ENCODE assay signal across 1 cellular context in the genomic region with DNA sequence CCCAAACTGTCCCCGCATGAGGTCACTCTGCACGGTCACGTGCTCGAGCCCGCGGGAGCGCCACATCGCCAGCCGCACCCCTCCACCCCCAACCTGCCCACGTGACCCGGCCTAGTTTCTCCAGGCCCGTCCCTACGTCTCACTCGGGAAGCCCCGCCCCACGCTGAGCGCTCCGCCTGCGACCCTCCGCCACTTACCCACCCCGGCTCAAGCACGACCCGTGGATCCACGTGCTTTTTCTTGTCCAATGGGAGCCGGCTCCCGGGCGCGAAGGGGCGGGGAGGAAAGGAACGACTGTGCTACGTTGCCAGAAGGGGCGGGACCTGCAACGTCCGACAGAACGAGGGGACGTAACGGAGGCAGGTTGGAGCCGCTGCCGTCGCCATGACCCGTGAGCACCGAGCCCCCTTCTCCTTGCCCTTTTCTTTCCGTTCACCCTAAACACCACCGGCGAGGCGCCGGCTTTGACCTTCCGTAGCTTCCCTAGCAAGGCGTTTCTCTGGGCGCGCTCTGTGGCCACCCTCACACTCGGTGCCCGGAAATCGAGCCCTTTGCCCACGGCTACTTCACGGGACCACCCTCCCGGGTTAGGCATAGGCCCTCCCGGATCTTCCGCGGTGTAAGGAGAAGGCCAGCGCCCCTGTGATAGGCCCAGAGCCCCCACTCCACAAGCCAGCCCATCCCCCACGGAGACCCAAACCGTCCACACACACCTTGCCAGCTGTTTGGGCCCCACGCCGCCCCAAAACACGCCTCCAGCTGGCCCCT.
TF ChIP-seq lines count a peak whose summit lies in the region.

A gene (plus strand): TSS at position 328 of the 768 bp plus-strand sequence. CDS start 57 bp downstream, at position 385.

TF ChIP-seq in HepG2, 621 proteins besides CTCF, POLR2A, EP300 and RAD21 (continued from another document and continues in another):
- TF ChIP-seq, protein P1, sequence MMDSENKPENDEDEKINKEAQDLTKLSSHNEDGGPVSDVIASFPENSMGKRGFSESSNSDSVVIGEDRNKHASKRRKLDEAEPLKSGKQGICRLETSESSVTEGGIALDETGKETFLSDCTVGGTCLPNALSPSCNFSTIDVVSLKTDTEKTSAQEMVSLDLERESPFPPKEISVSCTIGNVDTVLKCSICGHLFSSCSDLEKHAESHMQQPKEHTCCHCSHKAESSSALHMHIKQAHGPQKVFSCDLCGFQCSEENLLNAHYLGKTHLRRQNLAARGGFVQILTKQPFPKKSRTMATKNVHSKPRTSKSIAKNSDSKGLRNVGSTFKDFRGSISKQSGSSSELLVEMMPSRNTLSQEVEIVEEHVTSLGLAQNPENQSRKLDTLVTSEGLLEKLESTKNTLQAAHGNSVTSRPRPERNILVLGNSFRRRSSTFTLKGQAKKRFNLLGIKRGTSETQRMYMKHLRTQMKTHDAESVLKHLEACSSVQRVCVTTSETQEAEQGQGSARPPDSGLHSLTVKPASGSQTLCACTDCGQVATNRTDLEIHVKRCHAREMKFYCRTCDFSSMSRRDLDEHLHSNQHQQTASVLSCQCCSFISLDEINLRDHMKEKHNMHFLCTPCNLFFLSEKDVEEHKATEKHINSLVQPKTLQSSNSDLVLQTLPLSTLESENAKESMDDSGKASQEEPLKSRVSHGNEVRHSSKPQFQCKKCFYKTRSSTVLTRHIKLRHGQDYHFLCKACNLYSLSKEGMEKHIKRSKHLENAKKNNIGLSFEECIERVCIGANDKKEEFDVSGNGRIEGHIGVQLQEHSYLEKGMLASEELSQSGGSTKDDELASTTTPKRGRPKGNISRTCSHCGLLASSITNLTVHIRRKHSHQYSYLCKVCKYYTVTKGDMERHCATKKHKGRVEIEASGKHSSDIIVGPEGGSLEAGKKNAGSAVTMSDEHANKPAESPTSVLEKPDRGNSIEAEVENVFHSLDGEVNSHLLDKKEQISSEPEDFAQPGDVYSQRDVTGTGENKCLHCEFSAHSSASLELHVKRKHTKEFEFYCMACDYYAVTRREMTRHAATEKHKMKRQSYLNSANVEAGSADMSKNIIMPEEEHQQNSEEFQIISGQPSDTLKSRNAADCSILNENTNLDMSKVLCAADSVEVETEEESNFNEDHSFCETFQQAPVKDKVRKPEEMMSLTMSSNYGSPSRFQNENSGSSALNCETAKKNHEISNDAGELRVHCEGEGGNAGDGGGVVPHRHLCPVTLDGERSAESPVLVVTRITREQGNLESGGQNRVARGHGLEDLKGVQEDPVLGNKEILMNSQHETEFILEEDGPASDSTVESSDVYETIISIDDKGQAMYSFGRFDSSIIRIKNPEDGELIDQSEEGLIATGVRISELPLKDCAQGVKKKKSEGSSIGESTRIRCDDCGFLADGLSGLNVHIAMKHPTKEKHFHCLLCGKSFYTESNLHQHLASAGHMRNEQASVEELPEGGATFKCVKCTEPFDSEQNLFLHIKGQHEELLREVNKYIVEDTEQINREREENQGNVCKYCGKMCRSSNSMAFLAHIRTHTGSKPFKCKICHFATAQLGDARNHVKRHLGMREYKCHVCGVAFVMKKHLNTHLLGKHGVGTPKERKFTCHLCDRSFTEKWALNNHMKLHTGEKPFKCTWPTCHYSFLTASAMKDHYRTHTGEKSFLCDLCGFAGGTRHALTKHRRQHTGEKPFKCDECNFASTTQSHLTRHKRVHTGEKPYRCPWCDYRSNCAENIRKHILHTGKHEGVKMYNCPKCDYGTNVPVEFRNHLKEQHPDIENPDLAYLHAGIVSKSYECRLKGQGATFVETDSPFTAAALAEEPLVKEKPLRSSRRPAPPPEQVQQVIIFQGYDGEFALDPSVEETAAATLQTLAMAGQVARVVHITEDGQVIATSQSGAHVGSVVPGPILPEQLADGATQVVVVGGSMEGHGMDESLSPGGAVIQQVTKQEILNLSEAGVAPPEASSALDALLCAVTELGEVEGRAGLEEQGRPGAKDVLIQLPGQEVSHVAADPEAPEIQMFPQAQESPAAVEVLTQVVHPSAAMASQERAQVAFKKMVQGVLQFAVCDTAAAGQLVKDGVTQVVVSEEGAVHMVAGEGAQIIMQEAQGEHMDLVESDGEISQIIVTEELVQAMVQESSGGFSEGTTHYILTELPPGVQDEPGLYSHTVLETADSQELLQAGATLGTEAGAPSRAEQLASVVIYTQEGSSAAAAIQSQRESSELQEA (CRISPR knock-in tag; IDR thresholded peaks at IDR 0.05; ENCODE audit: not compliant biosample characterization): no peak
- TF ChIP-seq MED8 (CRISPR knock-in tag; IDR thresholded peaks at IDR 0.05; ENCODE audit: insufficient replicate concordance) (no peak), SMAD1 (CRISPR knock-in tag; IDR thresholded peaks at IDR 0.05; ENCODE audit: borderline replicate concordance, low read depth) (peak; percentile 76; the same call in 1 of the 2 replicates), MIER2 (CRISPR knock-in tag; IDR thresholded peaks at IDR 0.05) (no peak), IKZF1 (IDR thresholded peaks at IDR 0.05) (no peak), CAMTA2 (CRISPR knock-in tag; IDR thresholded peaks at IDR 0.05; ENCODE audit: borderline replicate concordance) (peak; percentile 66; the same call in 1 of the 2 replicates), HOXA9 (CRISPR knock-in tag; IDR thresholded peaks at IDR 0.05; ENCODE audit: borderline replicate concordance) (no peak), ZBTB3 (CRISPR knock-in tag; IDR thresholded peaks at IDR 0.05; ENCODE audit: borderline replicate concordance, low read depth) (no peak), HDAC6 (IDR thresholded peaks at IDR 0.05; ENCODE audit: low read depth, low read length) (no peak), REL (CRISPR knock-in tag; conservative IDR thresholded peaks at IDR 0.05) (no peak), MBD4 (IDR thresholded peaks at IDR 0.05; ENCODE audit: borderline replicate concordance, low read length) (no peak), PPARG (CRISPR knock-in tag; conservative IDR thresholded peaks at IDR 0.05) (0 out of 2 replicates have a peak, but pooled peaks have one; percentile 34), ZNF572 (CRISPR knock-in tag; IDR thresholded peaks at IDR 0.05) (0 out of 2 replicates have a peak, but pooled peaks have one; percentile 58), ZNF780A (CRISPR knock-in tag; IDR thresholded peaks at IDR 0.05) (no peak), ZNF350 (CRISPR knock-in tag; IDR thresholded peaks at IDR 0.05; ENCODE audit: borderline replicate concordance, low read depth) (peak; percentile 66; the same call in 1 of the 2 replicates), ARID2 (CRISPR knock-in tag; IDR thresholded peaks at IDR 0.05; ENCODE audit: borderline replicate concordance) (no peak), PCBP1 (IDR thresholded peaks at IDR 0.05; ENCODE audit: borderline replicate concordance, low read depth, low read length) (peak; percentile 24; the same call in 1 of the 2 replicates), SIX4 (CRISPR knock-in tag; IDR thresholded peaks at IDR 0.05) (no peak; the same call in 1 of the 2 replicates), ATF1 (CRISPR knock-in tag; IDR thresholded peaks at IDR 0.05) (peak; percentile 79), NCOA2 (CRISPR knock-in tag; IDR thresholded peaks at IDR 0.05) (peak; percentile 23; the same call in 1 of the 2 replicates), ZC3H13 (CRISPR knock-in tag; IDR thresholded peaks at IDR 0.05) (0 out of 2 replicates have a peak, but pooled peaks have one; percentile 1), KLF9 (CRISPR knock-in tag; IDR thresholded peaks at IDR 0.05; ENCODE audit: low read depth) (no peak), CCAR2 (optimal IDR thresholded peaks at IDR 0.05; ENCODE audit: low read depth, low read length) (no peak), ZNF274 (CRISPR knock-in tag; IDR thresholded peaks at IDR 0.05) (peak; percentile 70; the same call in 1 of the 2 replicates), PHF8 (CRISPR knock-in tag; IDR thresholded peaks at IDR 0.05) (peak; percentile 88), FOSL2 (CRISPR knock-in tag; IDR thresholded peaks at IDR 0.05) (no peak; the same call in 1 of the 2 replicates), HMGA1 (CRISPR knock-in tag; conservative IDR thresholded peaks at IDR 0.05) (no peak), ZNF782 (CRISPR knock-in tag; IDR thresholded peaks at IDR 0.05; ENCODE audit: borderline replicate concordance) (peak; percentile 67; the same call in 1 of the 2 replicates), KLF12 (CRISPR knock-in tag; IDR thresholded peaks at IDR 0.05; ENCODE audit: borderline replicate concordance) (peak; percentile 59; the same call in 1 of the 2 replicates), SETDB1 (CRISPR knock-in tag; IDR thresholded peaks at IDR 0.05; ENCODE audit: borderline replicate concordance) (no peak)
- TF ChIP-seq, protein P2, sequence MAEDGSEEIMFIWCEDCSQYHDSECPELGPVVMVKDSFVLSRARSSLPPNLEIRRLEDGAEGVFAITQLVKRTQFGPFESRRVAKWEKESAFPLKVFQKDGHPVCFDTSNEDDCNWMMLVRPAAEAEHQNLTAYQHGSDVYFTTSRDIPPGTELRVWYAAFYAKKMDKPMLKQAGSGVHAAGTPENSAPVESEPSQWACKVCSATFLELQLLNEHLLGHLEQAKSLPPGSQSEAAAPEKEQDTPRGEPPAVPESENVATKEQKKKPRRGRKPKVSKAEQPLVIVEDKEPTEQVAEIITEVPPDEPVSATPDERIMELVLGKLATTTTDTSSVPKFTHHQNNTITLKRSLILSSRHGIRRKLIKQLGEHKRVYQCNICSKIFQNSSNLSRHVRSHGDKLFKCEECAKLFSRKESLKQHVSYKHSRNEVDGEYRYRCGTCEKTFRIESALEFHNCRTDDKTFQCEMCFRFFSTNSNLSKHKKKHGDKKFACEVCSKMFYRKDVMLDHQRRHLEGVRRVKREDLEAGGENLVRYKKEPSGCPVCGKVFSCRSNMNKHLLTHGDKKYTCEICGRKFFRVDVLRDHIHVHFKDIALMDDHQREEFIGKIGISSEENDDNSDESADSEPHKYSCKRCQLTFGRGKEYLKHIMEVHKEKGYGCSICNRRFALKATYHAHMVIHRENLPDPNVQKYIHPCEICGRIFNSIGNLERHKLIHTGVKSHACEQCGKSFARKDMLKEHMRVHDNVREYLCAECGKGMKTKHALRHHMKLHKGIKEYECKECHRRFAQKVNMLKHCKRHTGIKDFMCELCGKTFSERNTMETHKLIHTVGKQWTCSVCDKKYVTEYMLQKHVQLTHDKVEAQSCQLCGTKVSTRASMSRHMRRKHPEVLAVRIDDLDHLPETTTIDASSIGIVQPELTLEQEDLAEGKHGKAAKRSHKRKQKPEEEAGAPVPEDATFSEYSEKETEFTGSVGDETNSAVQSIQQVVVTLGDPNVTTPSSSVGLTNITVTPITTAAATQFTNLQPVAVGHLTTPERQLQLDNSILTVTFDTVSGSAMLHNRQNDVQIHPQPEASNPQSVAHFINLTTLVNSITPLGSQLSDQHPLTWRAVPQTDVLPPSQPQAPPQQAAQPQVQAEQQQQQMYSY (CRISPR knock-in tag; IDR thresholded peaks at IDR 0.05): no peak
- TF ChIP-seq, protein P3, sequence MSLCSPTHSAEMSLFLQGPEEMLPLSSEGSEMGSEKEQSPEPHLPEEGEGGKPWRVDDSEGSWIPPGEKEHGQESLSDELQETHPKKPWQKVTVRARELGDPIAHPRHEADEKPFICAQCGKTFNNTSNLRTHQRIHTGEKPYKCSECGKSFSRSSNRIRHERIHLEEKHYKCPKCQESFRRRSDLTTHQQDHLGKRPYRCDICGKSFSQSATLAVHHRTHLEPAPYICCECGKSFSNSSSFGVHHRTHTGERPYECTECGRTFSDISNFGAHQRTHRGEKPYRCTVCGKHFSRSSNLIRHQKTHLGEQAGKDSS (CRISPR knock-in tag; IDR thresholded peaks at IDR 0.05; ENCODE audit: borderline replicate concordance, low read depth): peak; percentile 47; the same call in 1 of the 2 replicates
- TF ChIP-seq, protein P4, sequence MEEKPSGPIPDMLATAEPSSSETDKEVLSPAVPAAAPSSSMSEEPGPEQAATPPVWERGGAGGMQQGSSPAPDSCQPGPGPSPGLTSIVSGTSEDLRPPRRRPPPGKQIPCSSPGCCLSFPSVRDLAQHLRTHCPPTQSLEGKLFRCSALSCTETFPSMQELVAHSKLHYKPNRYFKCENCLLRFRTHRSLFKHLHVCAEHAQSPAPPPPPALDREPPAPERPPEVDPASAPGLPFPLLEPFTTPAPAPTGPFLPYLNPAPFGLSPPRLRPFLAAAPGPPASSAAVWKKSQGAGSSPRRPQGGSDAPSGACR (CRISPR knock-in tag; IDR thresholded peaks at IDR 0.05): peak; percentile 1; the same call in 1 of the 2 replicates
- TF ChIP-seq, protein P5, sequence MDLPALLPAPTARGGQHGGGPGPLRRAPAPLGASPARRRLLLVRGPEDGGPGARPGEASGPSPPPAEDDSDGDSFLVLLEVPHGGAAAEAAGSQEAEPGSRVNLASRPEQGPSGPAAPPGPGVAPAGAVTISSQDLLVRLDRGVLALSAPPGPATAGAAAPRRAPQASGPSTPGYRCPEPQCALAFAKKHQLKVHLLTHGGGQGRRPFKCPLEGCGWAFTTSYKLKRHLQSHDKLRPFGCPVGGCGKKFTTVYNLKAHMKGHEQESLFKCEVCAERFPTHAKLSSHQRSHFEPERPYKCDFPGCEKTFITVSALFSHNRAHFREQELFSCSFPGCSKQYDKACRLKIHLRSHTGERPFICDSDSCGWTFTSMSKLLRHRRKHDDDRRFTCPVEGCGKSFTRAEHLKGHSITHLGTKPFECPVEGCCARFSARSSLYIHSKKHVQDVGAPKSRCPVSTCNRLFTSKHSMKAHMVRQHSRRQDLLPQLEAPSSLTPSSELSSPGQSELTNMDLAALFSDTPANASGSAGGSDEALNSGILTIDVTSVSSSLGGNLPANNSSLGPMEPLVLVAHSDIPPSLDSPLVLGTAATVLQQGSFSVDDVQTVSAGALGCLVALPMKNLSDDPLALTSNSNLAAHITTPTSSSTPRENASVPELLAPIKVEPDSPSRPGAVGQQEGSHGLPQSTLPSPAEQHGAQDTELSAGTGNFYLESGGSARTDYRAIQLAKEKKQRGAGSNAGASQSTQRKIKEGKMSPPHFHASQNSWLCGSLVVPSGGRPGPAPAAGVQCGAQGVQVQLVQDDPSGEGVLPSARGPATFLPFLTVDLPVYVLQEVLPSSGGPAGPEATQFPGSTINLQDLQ (CRISPR knock-in tag; IDR thresholded peaks at IDR 0.05): no peak
